1 cellular context compared by ENCODE assay signal in the genomic region with DNA sequence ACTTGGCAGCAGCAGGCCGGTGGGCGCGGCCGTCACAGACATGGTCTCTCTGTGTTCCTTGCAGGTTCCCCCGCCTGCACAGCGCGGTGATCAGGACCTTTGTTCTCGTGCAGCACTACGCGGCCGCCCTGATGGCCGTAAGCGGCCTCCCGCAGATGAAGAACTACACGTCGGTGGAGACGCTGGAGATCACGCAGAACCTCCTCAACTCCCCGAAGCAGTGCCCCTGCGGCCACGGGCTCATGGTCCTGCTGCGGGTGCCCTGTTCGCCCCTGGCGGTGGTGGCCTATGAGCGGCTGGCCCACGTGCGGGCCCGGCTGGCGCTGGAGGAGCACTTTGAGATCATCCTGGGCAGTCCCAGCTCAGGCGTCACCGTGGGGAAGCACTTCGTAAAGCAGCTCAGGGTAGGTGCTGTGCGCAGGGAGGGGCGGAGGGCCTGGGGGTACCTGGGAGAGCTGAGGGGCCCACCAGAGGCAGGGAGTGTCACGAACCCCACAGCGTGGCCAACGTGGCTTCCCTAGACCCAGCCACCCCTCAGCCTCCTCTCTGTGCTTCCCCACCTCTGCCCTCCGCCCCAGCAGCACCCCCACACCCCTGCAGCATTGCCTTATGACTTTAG.
TF ChIP-seq lines count a peak whose summit lies in the region.

No MANE protein-coding gene starts in this region.

TF ChIP-seq in HepG2, 621 proteins besides CTCF, POLR2A, EP300 and RAD21:
- TF ChIP-seq AGO2 (optimal IDR thresholded peaks at IDR 0.05; ENCODE audit: low read depth, low read length) (peak; percentile 93), ZNF34 (CRISPR knock-in tag; IDR thresholded peaks at IDR 0.05; ENCODE audit: borderline replicate concordance) (no peak), ZKSCAN5 (CRISPR knock-in tag; IDR thresholded peaks at IDR 0.05) (no peak), ISL2 (CRISPR knock-in tag; IDR thresholded peaks at IDR 0.05) (no peak), ZNF678 (CRISPR knock-in tag; IDR thresholded peaks at IDR 0.05) (no peak), TSC22D2 (CRISPR knock-in tag; IDR thresholded peaks at IDR 0.05; ENCODE audit: borderline replicate concordance) (no peak), HNF1B (CRISPR knock-in tag; IDR thresholded peaks at IDR 0.05) (peak; percentile 17; the same call in 1 of the 2 replicates), RBFOX2 (IDR thresholded peaks at IDR 0.05; ENCODE audit: low read depth, low read length) (no peak), ZNF709 (CRISPR knock-in tag; IDR thresholded peaks at IDR 0.05) (no peak), HNRNPLL (IDR thresholded peaks at IDR 0.05; ENCODE audit: low read depth, low read length, poor library complexity, severe bottlenecking) (peak; percentile 26), NCOA1 (CRISPR knock-in tag; IDR thresholded peaks at IDR 0.05) (no peak), NR2F6 (IDR thresholded peaks at IDR 0.05) (no peak), NR2F6 (CRISPR knock-in tag; IDR thresholded peaks at IDR 0.05) (no peak), PBX2 (CRISPR knock-in tag; IDR thresholded peaks at IDR 0.05) (no peak), ZNF446 (CRISPR knock-in tag; IDR thresholded peaks at IDR 0.05) (no peak), KLF9 (CRISPR knock-in tag; IDR thresholded peaks at IDR 0.05; ENCODE audit: low read depth) (no peak), NR3C1 (CRISPR knock-in tag; IDR thresholded peaks at IDR 0.05) (no peak), KMT2B (CRISPR knock-in tag; IDR thresholded peaks at IDR 0.05) (no peak), ZBTB42 (CRISPR knock-in tag; IDR thresholded peaks at IDR 0.05) (no peak), NFRKB (IDR thresholded peaks at IDR 0.05) (no peak), ATM (IDR thresholded peaks at IDR 0.05; ENCODE audit: borderline replicate concordance) (no peak), ZBTB38 (CRISPR knock-in tag; IDR thresholded peaks at IDR 0.05) (peak; percentile 57), ZNF883 (CRISPR knock-in tag; IDR thresholded peaks at IDR 0.05; ENCODE audit: not compliant biosample characterization) (peak; percentile 38)
- TF ChIP-seq, protein P1, sequence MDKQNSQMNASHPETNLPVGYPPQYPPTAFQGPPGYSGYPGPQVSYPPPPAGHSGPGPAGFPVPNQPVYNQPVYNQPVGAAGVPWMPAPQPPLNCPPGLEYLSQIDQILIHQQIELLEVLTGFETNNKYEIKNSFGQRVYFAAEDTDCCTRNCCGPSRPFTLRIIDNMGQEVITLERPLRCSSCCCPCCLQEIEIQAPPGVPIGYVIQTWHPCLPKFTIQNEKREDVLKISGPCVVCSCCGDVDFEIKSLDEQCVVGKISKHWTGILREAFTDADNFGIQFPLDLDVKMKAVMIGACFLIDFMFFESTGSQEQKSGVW (CRISPR knock-in tag; IDR thresholded peaks at IDR 0.05; ENCODE audit: borderline replicate concordance), result no peak
- TF ChIP-seq, protein P2, sequence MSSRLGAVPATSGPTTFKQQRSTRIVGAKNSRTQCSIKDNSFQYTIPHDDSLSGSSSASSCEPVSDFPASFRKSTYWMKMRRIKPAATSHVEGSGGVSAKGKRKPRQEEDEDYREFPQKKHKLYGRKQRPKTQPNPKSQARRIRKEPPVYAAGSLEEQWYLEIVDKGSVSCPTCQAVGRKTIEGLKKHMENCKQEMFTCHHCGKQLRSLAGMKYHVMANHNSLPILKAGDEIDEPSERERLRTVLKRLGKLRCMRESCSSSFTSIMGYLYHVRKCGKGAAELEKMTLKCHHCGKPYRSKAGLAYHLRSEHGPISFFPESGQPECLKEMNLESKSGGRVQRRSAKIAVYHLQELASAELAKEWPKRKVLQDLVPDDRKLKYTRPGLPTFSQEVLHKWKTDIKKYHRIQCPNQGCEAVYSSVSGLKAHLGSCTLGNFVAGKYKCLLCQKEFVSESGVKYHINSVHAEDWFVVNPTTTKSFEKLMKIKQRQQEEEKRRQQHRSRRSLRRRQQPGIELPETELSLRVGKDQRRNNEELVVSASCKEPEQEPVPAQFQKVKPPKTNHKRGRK (CRISPR knock-in tag; IDR thresholded peaks at IDR 0.05), result no peak
